ENCODE assay signal across 9 cellular contexts in the genomic region with DNA sequence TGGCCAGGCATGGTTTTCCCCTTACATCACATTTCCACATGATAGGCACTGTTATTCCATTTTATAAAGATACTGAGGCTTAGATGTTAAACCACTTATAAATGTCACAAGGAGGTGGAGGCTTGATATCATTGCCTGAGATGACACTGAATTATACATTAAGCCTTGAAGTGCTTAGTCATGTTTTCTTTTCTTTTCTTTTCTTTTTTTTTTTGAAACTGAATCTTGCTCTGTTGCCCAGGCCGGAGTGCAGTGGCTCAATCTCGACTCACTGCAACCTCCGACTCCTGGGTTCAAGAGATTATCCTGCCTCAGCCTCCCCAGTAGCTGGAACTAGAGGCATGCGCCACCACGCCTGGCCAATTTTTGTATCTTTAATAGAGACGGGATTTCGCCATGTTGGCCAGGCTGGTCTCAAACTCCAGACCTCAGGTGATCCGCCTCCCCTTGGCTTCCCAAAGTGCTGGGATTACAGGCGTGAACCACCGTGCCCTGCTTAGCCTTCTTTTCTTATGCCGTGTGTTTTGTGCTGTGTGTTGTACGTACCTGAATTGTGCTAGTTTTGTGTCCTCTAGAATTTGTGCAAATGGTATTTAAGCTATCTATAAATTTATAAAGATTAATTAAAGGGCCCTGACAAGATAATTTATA. TPM values are rescaled to one million over a fixed set of nuclear protein-coding genes. Genes with fewer than 3 reads are reported as not detected.
DNase-seq lines count a peak whose midpoint lies in the region; ATAC-seq and TF ChIP-seq lines count a peak whose summit lies in the region.
"Had no signal": no experiment of that assay in that cellular context is flagged by ENCODE, and none has a peak within 500 bp of the region (broad histone marks: within the 10 kb centered on the region; RNA-seq: fewer than 3 reads in every experiment).

No MANE protein-coding gene starts in this region.

- TF ChIP-seq CTCF in 22Rv1 (IDR thresholded peaks at IDR 0.05): no peak
- no peak for TF ChIP-seq CTCF in HFFc6 (IDR thresholded peaks at IDR 0.05)
- TF ChIP-seq CTCF in brain microvascular endothelial cell (IDR thresholded peaks at IDR 0.05; ENCODE audit: low read depth, low read length, missing control alignments): no peak

- H3K9me3 ChIP-seq in mesodermal cell (ENCODE audit: control insufficient read depth, low read length): no peaks in the 10 kb centered on the region
- H3K9me3 ChIP-seq: neutrophil had no signal

- no peak for DNase-seq in HFFc6
- no peak for DNase-seq in brain microvascular endothelial cell
- DNase-seq in NCI-H2171 treated with DMSO at 0.1 percent for 48 hours (lab: John Stamatoyannopoulos, UW): no peak
- no peak for DNase-seq in AG08396 (ENCODE audit: low spot score)
- no peak for DNase-seq in NCI-H1436 treated with DMSO at 0.1 percent for 48 hours (lab: John Stamatoyannopoulos, UW)

- peaks cover 14% of the 10 kb centered on the region for H3K4me1 ChIP-seq in mesodermal cell (ENCODE audit: control insufficient read depth, insufficient read depth, low read length, poor library complexity, severe bottlenecking)

- H3K36me3 ChIP-seq in brain microvascular endothelial cell (replicated peaks) (peaks cover 12% of the 10 kb centered on the region), mesodermal cell (ENCODE audit: control insufficient read depth, insufficient read depth, low read length) (peaks cover 28% of the 10 kb centered on the region)
- H3K36me3 ChIP-seq: neutrophil had no signal

- peaks cover 27% of the 10 kb centered on the region for H3K4me1 Mint-ChIP-seq in HFFc6 (ENCODE audit: low read depth)

- H3K4me3 Mint-ChIP-seq in HFFc6: peak overlapping the region; percentile 100

- peaks cover 28% of the 10 kb centered on the region for H3K36me3 Mint-ChIP-seq in HFFc6 (ENCODE audit: low read depth)

- in situ Hi-C loops in brain microvascular endothelial cell (cut with HindIII; ENCODE audit: low pct_ligation_motif_present, low sequenced_read_pairs): no loop called here

- H3K27me3 ChIP-seq in brain microvascular endothelial cell (replicated peaks): no peaks in the 10 kb centered on the region
- H3K27me3 ChIP-seq: neutrophil had no signal

- WGBS in mesodermal cell (ENCODE audit: insufficient coverage in 2 of 2), 2 experiments: 89 to 91% methylated on average over 10 of the region's 12 CpGs

- H3K27ac Mint-ChIP-seq in HFFc6: peak overlapping the region; percentile 100

- H3K27ac ChIP-seq in 22Rv1 (peak overlapping the region; percentile 91), brain microvascular endothelial cell (peak overlapping the region; percentile 99), mesodermal cell (ENCODE audit: low read depth, low read length, severe bottlenecking) (no peak overlapping the region)

- H3K27me3 Mint-ChIP-seq in HFFc6 (ENCODE audit: insufficient read depth): peaks cover 3% of the 10 kb centered on the region

- no peak for ATAC-seq in GM18909 (IDR thresholded peaks at IDR 0.05; ENCODE audit: poor library complexity, unreplicated experiment)

- no peaks in the 10 kb centered on the region for H3K9me3 Mint-ChIP-seq in HFFc6

- H3K4me3 ChIP-seq in brain microvascular endothelial cell (ENCODE audit: low read depth, low read length): peak overlapping the region; percentile 98
- H3K4me3 ChIP-seq in mesodermal cell (ENCODE audit: extremely low read depth, insufficient read depth, low read length, poor library complexity, severe bottlenecking): peak overlapping the region; percentile 97

RNA-seq across cellular contexts. Expression of a gene that starts 1.2 kb away (rescaled TPM):
- 10 to 100 TPM; 40.8 to 54.4 (median 45.1) TPM for total RNA-seq in HFFc6 (2021; fragmentation: NEBNext Ultra II Directional; extraction: Animal tissue kit (Norgen Biotek cat#: 25700))
- polyA plus RNA-seq in mesodermal cell (2013, experiment 1 of 2): 35.8 TPM
- polyA plus RNA-seq in mesodermal cell (2013, experiment 2 of 2): 34.8 TPM

RNA-seq across cellular contexts. Expression of a gene that starts 10.5 kb away (rescaled TPM):
- 10 to 100 TPM; 12.1 to 20.9 (median 17.2) TPM for total RNA-seq in HFFc6 (2021; fragmentation: NEBNext Ultra II Directional; extraction: Animal tissue kit (Norgen Biotek cat#: 25700))
- 25.0 TPM for polyA plus RNA-seq in mesodermal cell (2013, experiment 1 of 2)
- polyA plus RNA-seq in mesodermal cell (2013, experiment 2 of 2): 17.7 TPM

RNA-seq across cellular contexts. Expression of a gene that starts 47.6 kb away (rescaled TPM):
- 10 to 100 TPM; 26.2 to 37.2 (median 33.7) TPM for total RNA-seq in HFFc6 (2021; fragmentation: NEBNext Ultra II Directional; extraction: Animal tissue kit (Norgen Biotek cat#: 25700))
- polyA plus RNA-seq in mesodermal cell (2013, experiment 1 of 2): 18.0 TPM
- polyA plus RNA-seq in mesodermal cell (2013, experiment 2 of 2): 16.7 TPM

RNA-seq across cellular contexts. Expression of a gene that starts 49.4 kb away (rescaled TPM):
- 10 to 100 TPM; 45.2 to 60.5 (median 54.9) TPM for total RNA-seq in HFFc6 (2021; fragmentation: NEBNext Ultra II Directional; extraction: Animal tissue kit (Norgen Biotek cat#: 25700))
- polyA plus RNA-seq in mesodermal cell (2013, experiment 1 of 2): 31.1 TPM
- 29.0 TPM for polyA plus RNA-seq in mesodermal cell (2013, experiment 2 of 2)

RNA-seq across cellular contexts. Expression of a gene that starts 55.2 kb away (rescaled TPM):
- 100 to 1,000 TPM in 4 of 6 experiments, 10 to 100 TPM in 2; 92.0 to 131 (median 103) TPM for total RNA-seq in HFFc6 (2021; fragmentation: NEBNext Ultra II Directional; extraction: Animal tissue kit (Norgen Biotek cat#: 25700))
- polyA plus RNA-seq in mesodermal cell (2013, experiment 1 of 2): 29.4 TPM
- polyA plus RNA-seq in mesodermal cell (2013, experiment 2 of 2): 26.3 TPM
